Comparison of ENCODE assay signal across 8 cellular contexts in genomic region chr11:3642071-3642951, GRCh38. TPM values are rescaled to one million over a fixed set of nuclear protein-coding genes. Genes with fewer than 3 reads are reported as not detected.
A peak's percentile ranks its signal among the peaks of the same experiment; 100 is the strongest.
DNase-seq lines count a peak whose midpoint lies in the region; ATAC-seq, FAIRE-seq and TF ChIP-seq lines count a peak whose summit lies in the region.

No MANE protein-coding gene starts in this region.

- no TSS peak for BruUV-seq in OCI-LY7 (replicated peaks; lab: Mats Ljungman, UMichigan)

- no peak overlapping the region for H2AFZ ChIP-seq in OCI-LY7 (ENCODE audit: low read length)

- no peaks in the 10 kb centered on the region for H3K27me3 ChIP-seq in GM06990 (replicated peaks; ENCODE audit: control insufficient read depth, insufficient read depth, low read length)
- peaks cover 4% of the 10 kb centered on the region for H3K27me3 ChIP-seq in bronchial epithelial cell (ENCODE audit: control insufficient read depth, insufficient read depth, low read length)
- peaks cover 0 to 61% (median 20%) of the 10 kb centered on the region in 7 donors for H3K27me3 ChIP-seq in spleen (replicated peaks in 1 of 7)

- no peaks in the 10 kb centered on the region for H3K9me2 ChIP-seq in OCI-LY7 (ENCODE audit: insufficient read depth, low read length)

- DNase-seq in GM06990 (ENCODE audit: extremely low read depth, insufficient read length), result peak; percentile 56
- DNase-seq in NCI-H1092 (lab: John Stamatoyannopoulos, UW), result peak; percentile 57
- DNase-seq in activated CD4-positive, CD25-positive, alpha-beta regulatory T cell (lab: John Stamatoyannopoulos, UW), result peak in 3 of 4 experiments; percentile 14 to 51 (median 37)
- peak; percentile 53 for DNase-seq in bronchial epithelial cell (ENCODE audit: low read depth)
- DNase-seq in inferior parietal cortex (ENCODE audit: extremely low spot score), result peak; percentile 9
- DNase-seq in spleen, result peak; percentile 86
- DNase-seq in OCI-LY7 (ENCODE audit: low spot score), result no peak

- no peaks in the 10 kb centered on the region for H4K20me1 ChIP-seq in OCI-LY7 (ENCODE audit: insufficient read depth, low read length)

- H3K36me3 ChIP-seq in GM06990 (ENCODE audit: control insufficient read depth, insufficient read depth, low read length) (no peaks in the 10 kb centered on the region), bronchial epithelial cell (ENCODE audit: control insufficient read depth, insufficient read depth, low read length) (no peaks in the 10 kb centered on the region), spleen (no peaks in the 10 kb centered on the region), OCI-LY7 (ENCODE audit: insufficient read depth, low read length) (no peaks in the 10 kb centered on the region)

- peaks cover 6 to 19% (median 15%) of the 10 kb centered on the region in 6 donors for H3K4me1 ChIP-seq in spleen
- no peaks in the 10 kb centered on the region for H3K4me1 ChIP-seq in OCI-LY7 (ENCODE audit: insufficient read depth, low read length, poor library complexity, severe bottlenecking)

- ATAC-seq in HG03280 (IDR thresholded peaks at IDR 0.05; ENCODE audit: unreplicated experiment), result no peak

- H3K4me3 ChIP-seq in GM06990 (replicated peaks; ENCODE audit: low read depth, low read length), result no peak overlapping the region; the same call in 1 of the 2 replicates
- peak overlapping the region; percentile 40 for H3K4me3 ChIP-seq in bronchial epithelial cell (ENCODE audit: low read depth, low read length)
- peak overlapping the region; percentile 29 to 70 (median 41) for H3K4me3 ChIP-seq in spleen
- H3K4me3 ChIP-seq in OCI-LY7 (ENCODE audit: low read depth, low read length, poor library complexity, severe bottlenecking), result no peak overlapping the region

- TF ChIP-seq POLR2A in spleen (IDR thresholded peaks at IDR 0.05), result no peak

- H3K9me3 ChIP-seq in spleen (no peaks in the 10 kb centered on the region), OCI-LY7 (ENCODE audit: low read length) (no peaks in the 10 kb centered on the region)

- POLR2A ChIA-PET in OCI-LY7 (lab: Charles Lee), result no interaction called here

- H3K27ac ChIP-seq in spleen (no peak overlapping the region), OCI-LY7 (ENCODE audit: low read depth, low read length, poor library complexity, severe bottlenecking) (no peak overlapping the region)

- CTCF ChIA-PET in OCI-LY7 (lab: Charles Lee; ENCODE audit: unreplicated experiment), result no interaction called here

- TF ChIP-seq CTCF in GM06990 (IDR thresholded peaks at IDR 0.05; ENCODE audit: insufficient read depth, low read length, poor library complexity, severe bottlenecking) (no peak), bronchial epithelial cell (IDR thresholded peaks at IDR 0.05; ENCODE audit: insufficient read depth, low read length, severe bottlenecking) (no peak), spleen (IDR thresholded peaks at IDR 0.05 in 8 of 11, conservative IDR thresholded peaks at IDR 0.05 in 3 of 11) (no peak), OCI-LY7 (conservative IDR thresholded peaks at IDR 0.05; ENCODE audit: low read length) (no peak)

- FAIRE-seq in bronchial epithelial cell (lab: Jason Lieb, UNC), result no peak

- H3K4me2 ChIP-seq in OCI-LY7 (ENCODE audit: low read length), result no peak overlapping the region

- 2 to 5% (median 3%) methylated on average over 12 to 55 of the region's 55 CpGs for WGBS in spleen, 5 donors

- intact Hi-C loops in spleen (cut with DNase I; ENCODE audit: low total_unique reads), result no loop called here
- intact Hi-C loops in OCI-LY7 (cut with micrococcal nuclease; ENCODE audit: unreplicated experiment), result no loop called here

- no peaks in the 10 kb centered on the region for H3K79me2 ChIP-seq in OCI-LY7 (ENCODE audit: insufficient read depth, low read depth, low read length)

RNA-seq across cellular contexts. Expression of gene ART5, which starts 0.5 kb away (rescaled TPM):
- total RNA-seq in bronchial epithelial cell (not detected in 2 replicates), spleen (not detected), OCI-LY7 (2022) (not detected in 2 replicates)
- polyA plus RNA-seq in spleen, result not detected
- total RNA-seq in OCI-LY7 (2014; rRNA removed; shearing (Covaris generic)), result not detected in 2 replicates

RNA-seq across cellular contexts. Expression of gene ART1, which starts 2.6 kb away (rescaled TPM):
- total RNA-seq in bronchial epithelial cell (not detected in 2 replicates), spleen (not detected), OCI-LY7 (2022) (not detected in 2 replicates)
- not detected for polyA plus RNA-seq in spleen
- not detected in 2 replicates for total RNA-seq in OCI-LY7 (2014; rRNA removed; shearing (Covaris generic))

RNA-seq across cellular contexts. Expression of gene CHRNA10, which starts 28.9 kb away (rescaled TPM):
- total RNA-seq in bronchial epithelial cell, result 0.26 and 0.51 TPM in 2 replicates
- 1 to 10 TPM; 1.5 to 5.0 (median 2.9) TPM for total RNA-seq in spleen
- polyA plus RNA-seq in spleen, result 1 to 10 TPM in 2 of 3 donors, under 1 TPM in 1; 0.85 to 1.8 (median 1.7) TPM
- 0.82 and 2.6 TPM in 2 replicates for total RNA-seq in OCI-LY7 (2014; rRNA removed; shearing (Covaris generic))
- 1.8 and 3.3 TPM in 2 replicates for total RNA-seq in OCI-LY7 (2022)

Comparison
In these comparisons a context has a peak if more than half of its experiments do, and no peak if none do; other contexts are left out.
1. H3K4me3 ChIP-seq: peak in bronchial epithelial cell (single experiment) and spleen (8 of 8); none in GM06990 (single experiment) and OCI-LY7 (single experiment).